Comparison of ENCODE assay signal across 9 cellular contexts in the genomic region with DNA sequence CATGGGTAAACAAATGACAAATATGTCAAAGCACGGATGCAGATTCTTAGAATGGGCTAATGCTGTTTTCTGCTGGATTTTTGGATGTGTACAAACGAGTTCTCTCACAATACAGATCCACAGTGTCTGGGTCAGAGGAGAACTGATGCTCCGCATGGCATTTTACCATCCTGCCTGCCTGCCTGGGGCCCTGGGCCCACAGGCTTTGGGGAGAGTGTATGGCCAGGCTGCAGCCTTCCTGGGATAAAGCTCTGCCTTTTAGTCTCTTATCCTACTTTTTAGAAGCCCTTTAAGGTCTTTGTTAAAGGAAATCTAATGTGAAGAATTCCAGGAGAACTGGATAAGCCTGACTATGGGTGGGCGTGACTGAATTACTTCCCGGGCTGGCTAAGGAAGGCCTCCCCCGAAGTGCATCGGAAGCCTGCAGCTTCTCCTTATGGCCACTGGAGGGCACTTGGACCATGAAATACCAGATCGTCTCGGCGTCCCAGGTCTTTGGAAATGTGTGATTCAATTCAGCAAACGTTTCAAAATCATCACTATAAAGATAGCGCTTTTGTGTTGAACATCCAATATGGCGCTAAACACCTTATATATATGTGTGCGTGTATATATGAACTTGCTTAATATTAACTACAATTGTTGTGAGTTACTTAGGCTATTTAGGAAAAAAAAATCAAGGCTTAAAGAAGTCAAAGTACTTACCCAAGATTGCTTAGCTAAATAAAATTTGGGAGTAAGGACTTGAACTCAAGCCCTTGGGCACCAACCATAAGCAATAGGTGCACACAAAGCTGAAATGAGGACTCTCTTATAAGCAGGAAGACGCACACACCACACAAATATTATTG. TPM values are rescaled to one million over a fixed set of nuclear protein-coding genes. Genes with fewer than 3 reads are reported as not detected.
DNase-seq lines count a peak whose midpoint lies in the region; ATAC-seq and TF ChIP-seq lines count a peak whose summit lies in the region.
"Had no signal": no experiment of that assay in that cellular context is flagged by ENCODE, and none has a peak within 500 bp of the region (broad histone marks: within the 10 kb centered on the region; RNA-seq: fewer than 3 reads in every experiment).

No MANE protein-coding gene starts in this region.

- no peak overlapping the region for H3K27ac ChIP-seq in adrenal gland
- H3K27ac ChIP-seq: epithelial cell of prostate had no signal

- WGBS in adrenal gland, 4 donors, result 18 to 19% (median 19%) methylated on average over 15 of the region's 15 CpGs

- H3K27me3 ChIP-seq in adrenal gland, result no peaks in the 10 kb centered on the region

- intact Hi-C loops in adrenal gland (cut with DNase I) (loop anchor here (2.0 to 10.0 kb wide), 3 partner anchors 72 to 128 kb away; no protein-coding TSS in a partner anchor), left ventricle myocardium superior (cut with micrococcal nuclease) (loop anchor here (10.0 kb wide), 1 partner anchor 122 kb away; no protein-coding TSS in a partner anchor)

- H3K4me1 ChIP-seq in adrenal gland (replicated peaks in 1 of 2), result peaks cover 0 to 10% of the 10 kb centered on the region in 2 donors

- ATAC-seq in left ventricle myocardium superior (no peak), HG03439 (IDR thresholded peaks at IDR 0.05; ENCODE audit: unreplicated experiment) (no peak)

- H3K36me3 ChIP-seq in adrenal gland (replicated peaks in 1 of 2), result no peaks in the 10 kb centered on the region

- TF ChIP-seq CTCF in adrenal gland (IDR thresholded peaks at IDR 0.05), result peak; percentile 74 to 88 (median 84)

- no peak overlapping the region for H3K4me3 ChIP-seq in adrenal gland

- DNase-seq in Daoy (ENCODE audit: low read depth), result peak; percentile 78
- DNase-seq in GOT3 (lab: John Stamatoyannopoulos, UW), result peak; percentile 30
- DNase-seq in NCI-H1048 (lab: John Stamatoyannopoulos, UW), result peak; percentile 14
- DNase-seq in SKM-1 treated with dmso at 0.1 percent for 144 hours (lab: John Stamatoyannopoulos, UW; ENCODE audit: unreplicated experiment), result peak; percentile 62
- peak; percentile 49 to 87 (median 76) for DNase-seq in adrenal gland
- peak; percentile 62 for DNase-seq in left ventricle myocardium superior
- peak; percentile 65 for DNase-seq in renal cortical epithelial cell (ENCODE audit: low read depth)

- no peak for TF ChIP-seq POLR2A in adrenal gland (IDR thresholded peaks at IDR 0.05)

- H3K9me3 ChIP-seq in adrenal gland (replicated peaks in 1 of 3), result no peaks in the 10 kb centered on the region

RNA-seq across cellular contexts. Expression of gene DNPEP, which starts 15.2 kb away (rescaled TPM):
- total RNA-seq in Daoy (2014; rRNA removed; shearing (Covaris generic)), result 72.1 and 94.6 TPM in 2 replicates
- total RNA-seq in adrenal gland, result 10 to 100 TPM; 33.5 to 59.2 (median 53.5) TPM
- polyA plus RNA-seq in adrenal gland, result 100 to 1,000 TPM in 1 of 3 donors, 10 to 100 TPM in 2; 30.0 to 107 (median 93.9) TPM
- total RNA-seq in left ventricle myocardium superior, result 74.8 TPM
- total RNA-seq in renal cortical epithelial cell, result 53.1 and 61.0 TPM in 2 replicates

RNA-seq across cellular contexts. Expression of gene DES, which starts 15.3 kb away (rescaled TPM):
- total RNA-seq in Daoy (2014; rRNA removed; shearing (Covaris generic)), result 0.17 and 0.77 TPM in 2 replicates
- total RNA-seq in adrenal gland (10 to 100 TPM in 3 of 8 donors, 1 to 10 TPM in 5; 2.0 to 46.5 (median 8.6) TPM), left ventricle myocardium superior (14,457 TPM), renal cortical epithelial cell (0.30 and 0.69 TPM in 2 replicates)
- 100 to 1,000 TPM in 1 of 3 donors, 10 to 100 TPM in 2; 58.4 to 283 (median 60.1) TPM for polyA plus RNA-seq in adrenal gland

RNA-seq across cellular contexts. Expression of gene SPEG, which starts 31.8 kb away (rescaled TPM):
- 4.9 and 18.4 TPM in 2 replicates for total RNA-seq in Daoy (2014; rRNA removed; shearing (Covaris generic))
- total RNA-seq in adrenal gland, result 10 to 100 TPM in 1 of 8 donors, 1 to 10 TPM in 5, under 1 TPM in 2; 0.66 to 14.8 (median 3.9) TPM
- polyA plus RNA-seq in adrenal gland, result 100 to 1,000 TPM in 1 of 3 donors, 10 to 100 TPM in 1, 1 to 10 TPM in 1; 4.3 to 178 (median 40.1) TPM
- total RNA-seq in left ventricle myocardium superior, result 111 TPM
- 2.3 and 10.8 TPM in 2 replicates for total RNA-seq in renal cortical epithelial cell

Comparison
In these comparisons a context has a peak if more than half of its experiments do, and no peak if none do; other contexts are left out.
1. DNase-seq: peak in every context shown above with its lines; median percentile 78 in Daoy; 76 in adrenal gland; 65 in renal cortical epithelial cell; 62 in SKM-1 treated with dmso at 0.1 percent for 144 hours; 62 in left ventricle myocardium superior; 30 in GOT3; 14 in NCI-H1048.
2. RNA of gene DES, which starts 15.3 kb away (total RNA-seq): 14,457 TPM in left ventricle myocardium superior (single experiment); 2.0 to 46.5 TPM in adrenal gland, 0.30 to 0.69 TPM in renal cortical epithelial cell and 0.17 to 0.77 TPM in Daoy; every median in the first group is over 100 times any median in the second.